In genomic region chr7:114923403-114923713, GRCh38 we compare ENCODE assay signal across 8 cellular contexts. TPM values are rescaled to one million over a fixed set of nuclear protein-coding genes. Genes with fewer than 3 reads are reported as not detected.
DNase-seq lines count a peak whose midpoint lies in the region; ATAC-seq and TF ChIP-seq lines count a peak whose summit lies in the region.

No MANE protein-coding gene starts in this region.

- no peak for TF ChIP-seq POLR2A in gastrocnemius medialis (IDR thresholded peaks at IDR 0.05)

- TF ChIP-seq CTCF in fibroblast of villous mesenchyme (IDR thresholded peaks at IDR 0.05; ENCODE audit: insufficient read depth, low read depth, low read length) = no peak
- TF ChIP-seq CTCF in gastrocnemius medialis (IDR thresholded peaks at IDR 0.05 in 4 of 5, conservative IDR thresholded peaks at IDR 0.05 in 1 of 5) = no peak

- ATAC-seq in gastrocnemius medialis = no peak
- no peak for ATAC-seq in esophagus mucosa
- ATAC-seq in GM19455 (IDR thresholded peaks at IDR 0.05; ENCODE audit: unreplicated experiment) = no peak

- H3K27me3 ChIP-seq in H7 (ENCODE audit: control insufficient read depth, insufficient read depth, low read length) = no peaks in the 10 kb centered on the region; the same call in 1 of the 2 replicates
- no peaks in the 10 kb centered on the region for H3K27me3 ChIP-seq in gastrocnemius medialis

- no peaks in the 10 kb centered on the region for H3K36me3 ChIP-seq in H7 (replicated peaks; ENCODE audit: control insufficient read depth, insufficient read depth, low read length)
- no peaks in the 10 kb centered on the region; the same call in 1 of the 2 replicates for H3K36me3 ChIP-seq in SK-N-MC (ENCODE audit: insufficient read depth, low read length)
- no peaks in the 10 kb centered on the region for H3K36me3 ChIP-seq in gastrocnemius medialis

- peak overlapping the region; percentile 70 for H3K9ac ChIP-seq in SK-N-MC (ENCODE audit: insufficient read length)

- H3K4me1 ChIP-seq in gastrocnemius medialis = peaks cover 8 to 12% of the 10 kb centered on the region in 2 donors

- DNase-seq in H7 = no peak
- no peak for DNase-seq in SK-N-MC (ENCODE audit: low read depth, low spot score)
- no peak for DNase-seq in fibroblast of villous mesenchyme (ENCODE audit: low read depth)
- DNase-seq in gastrocnemius medialis = no peak
- no peak for DNase-seq in stimulated activated naive CD4-positive, alpha-beta T cell treated with Interleukin-2 at 50 U/mL for 16 hours (lab: John Stamatoyannopoulos, UW)
- no peak for DNase-seq in H4 (ENCODE audit: low spot score)

- intact Hi-C loops in gastrocnemius medialis (cut with DNase I; ENCODE audit: low total_unique reads) = loop anchor here (5.0 to 10.0 kb wide), 2 partner anchors 54 to 161 kb away; no protein-coding TSS in a partner anchor

- in situ Hi-C loops in gastrocnemius medialis (cut with MboI; ENCODE audit: low sequenced_read_pairs in 4 of 4) = loop anchor here in 1 of 4 donors (5.0 kb wide), 1 partner anchor 84 kb away; no protein-coding TSS in a partner anchor

- H3K27ac ChIP-seq in SK-N-MC = peak overlapping the region; percentile 22; the same call in 1 of the 2 replicates
- H3K27ac ChIP-seq in gastrocnemius medialis = peak overlapping the region; percentile 35 to 85 (median 81)

- H3K9me3 ChIP-seq in SK-N-MC (ENCODE audit: low read depth, low read length) (no peaks in the 10 kb centered on the region), gastrocnemius medialis (no peaks in the 10 kb centered on the region)

- H3K4me3 ChIP-seq in H7 (ENCODE audit: insufficient read depth, low read depth, low read length) (peak overlapping the region; percentile 76), SK-N-MC (peak overlapping the region; percentile 89), fibroblast of villous mesenchyme (ENCODE audit: low read depth, low read length) (peak overlapping the region; percentile 85), gastrocnemius medialis (peak overlapping the region; percentile 76 to 96 (median 86))

RNA-seq across cellular contexts. Expression of gene MDFIC, which starts 1.5 kb away (rescaled TPM):
- 14.4 and 16.8 TPM in 2 replicates for total RNA-seq in H7 (2014; rRNA removed; shearing (Covaris generic))
- 28.3 and 39.3 TPM in 2 replicates for total RNA-seq in fibroblast of villous mesenchyme
- total RNA-seq in gastrocnemius medialis = 10 to 100 TPM in 3 of 4 donors, 1 to 10 TPM in 1; 6.3 to 11.6 (median 10.6) TPM
- total RNA-seq in esophagus mucosa = 23.2 TPM
- 16.5 and 20.7 TPM in 2 replicates for total RNA-seq in H4 (2014; rRNA removed; shearing (Covaris generic))
